Comparison of ENCODE assay signal across 24 cellular contexts in the genomic region with DNA sequence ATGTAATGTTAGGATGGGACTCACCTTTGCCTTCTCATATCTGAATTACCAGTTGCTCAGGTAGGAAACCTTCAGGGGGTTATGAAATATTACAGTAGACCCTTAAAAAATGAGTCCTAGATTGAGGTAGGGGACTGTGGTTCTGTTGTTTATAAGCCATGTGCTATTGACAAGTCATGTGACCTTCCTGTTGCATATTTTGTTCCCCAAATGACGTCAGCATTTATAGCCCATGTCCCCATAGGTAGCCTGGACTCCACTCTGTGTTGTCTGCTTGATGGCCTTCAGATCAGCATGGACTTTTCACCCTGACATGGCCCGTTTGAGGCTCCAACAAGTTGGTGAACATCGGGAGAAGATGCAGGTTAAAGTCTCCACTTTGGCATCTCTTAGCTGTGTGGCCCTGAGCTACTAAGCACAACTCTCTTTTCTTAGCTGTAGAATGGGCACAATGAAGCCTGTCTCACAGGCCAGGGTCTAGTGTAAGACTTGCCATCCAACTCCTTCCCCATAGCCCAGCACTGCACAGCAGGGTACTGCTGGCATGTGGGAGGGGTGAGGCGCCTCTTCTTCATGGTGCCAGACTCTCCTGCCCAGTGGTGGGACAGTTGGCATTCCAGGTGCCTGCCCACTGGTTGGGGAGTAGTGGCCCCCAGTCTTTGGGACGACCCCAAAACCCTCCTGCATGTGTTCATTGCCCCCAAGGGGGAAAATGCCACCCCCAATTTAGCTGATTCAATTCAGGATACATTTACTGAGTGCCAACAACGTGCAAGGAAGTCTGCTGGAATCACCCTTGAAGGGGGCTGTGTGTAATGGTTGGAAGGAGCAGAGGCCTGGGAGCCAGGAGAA. TPM values are rescaled to one million over a fixed set of nuclear protein-coding genes. Genes with fewer than 3 reads are reported as not detected.
"Had no signal": no experiment of that assay in that cellular context is flagged by ENCODE, and none has a peak within 500 bp of the region (broad histone marks: within the 10 kb centered on the region; RNA-seq: fewer than 3 reads in every experiment).

No MANE protein-coding gene starts in this region.

- H3K4me1 Mint-ChIP-seq: activated B cell treated with CpG ODN at 0.5 μM for 24 hours; activated CD4-positive, alpha-beta T cell treated with anti-CD3 and anti-CD28 coated beads for 36 hours; activated naive CD4-positive, alpha-beta T cell treated with anti-CD3 and anti-CD28 coated beads, Interleukin-2, amount 10 ng/mL, durations not matched to agents 7 days and 5 days had no signal

- H3K27me3 Mint-ChIP-seq: activated CD4-positive, alpha-beta T cell treated with anti-CD3 and anti-CD28 coated beads for 36 hours had no signal

- H3K36me3 ChIP-seq: esophagus squamous epithelium, gastrocnemius medialis, neutrophil had no signal

- H3K27me3 ChIP-seq: esophagus squamous epithelium, gastrocnemius medialis, neutrophil, testis had no signal

- H3K36me3 Mint-ChIP-seq: activated naive CD4-positive, alpha-beta T cell treated with anti-CD3 and anti-CD28 coated beads, Interleukin-2, amount 10 ng/mL, durations not matched to agents 7 days and 5 days; natural killer cell had no signal

- H3K27ac ChIP-seq: esophagus squamous epithelium, gastrocnemius medialis, neutrophil, parathyroid adenoma, testis had no signal

- H3K4me3 ChIP-seq: esophagus squamous epithelium, gastrocnemius medialis, testis had no signal

- ATAC-seq: activated CD4-positive, alpha-beta T cell treated with anti-CD3 and anti-CD28 coated beads for 36 hours; gastrocnemius medialis; natural killer cell; right cardiac atrium had no signal

- H3K9me3 Mint-ChIP-seq: activated B cell treated with CpG ODN at 0.5 μM for 24 hours; activated naive CD4-positive, alpha-beta T cell treated with anti-CD3 and anti-CD28 coated beads, Interleukin-2, amount 10 ng/mL, durations not matched to agents 7 days and 5 days; natural killer cell; T-helper 1 cell treated with Interleukin-12 subunit alpha and Interleukin-12 subunit beta and Interleukin-4 antibody, amounts not matched to agents 30 μg/mL and 1 μg/mL, for 36 hours had no signal

- H3K4me1 ChIP-seq: gastrocnemius medialis, parathyroid adenoma, testis had no signal

- H3K4me3 Mint-ChIP-seq: activated B cell treated with CpG ODN at 0.5 μM for 24 hours; activated CD4-positive, alpha-beta T cell treated with anti-CD3 and anti-CD28 coated beads for 36 hours; activated naive CD4-positive, alpha-beta T cell treated with anti-CD3 and anti-CD28 coated beads, Interleukin-2, amount 10 ng/mL, durations not matched to agents 7 days and 5 days; natural killer cell; T-helper 1 cell treated with Interleukin-12 subunit alpha and Interleukin-12 subunit beta and Interleukin-4 antibody, amounts not matched to agents 30 μg/mL and 1 μg/mL, for 36 hours had no signal

- H3K27ac Mint-ChIP-seq: activated B cell treated with CpG ODN at 0.5 μM for 24 hours; activated CD4-positive, alpha-beta T cell treated with anti-CD3 and anti-CD28 coated beads for 36 hours; activated naive CD4-positive, alpha-beta T cell treated with anti-CD3 and anti-CD28 coated beads, Interleukin-2, amount 10 ng/mL, durations not matched to agents 7 days and 5 days; natural killer cell; T-helper 1 cell treated with Interleukin-12 subunit alpha and Interleukin-12 subunit beta and Interleukin-4 antibody, amounts not matched to agents 30 μg/mL and 1 μg/mL, for 36 hours had no signal

- FAIRE-seq: endothelial cell of umbilical vein had no signal

- DNase-seq: activated B cell treated with CpG ODN at 0.5 μM for 24 hours; activated CD4-positive, alpha-beta T cell treated with anti-CD3 and anti-CD28 coated beads for 36 hours; activated CD4-positive, alpha-beta T cell treated with anti-CD3 and anti-CD28 coated beads, Interleukin-2, amount 50 U/mL, for 4 hours; activated effector memory CD4-positive, alpha-beta T cell treated with anti-CD3 and anti-CD28 coated beads, Interleukin-2, amount 50 U/mL, for 16 hours; activated naive CD4-positive, alpha-beta T cell treated with anti-CD3 and anti-CD28 coated beads, Interleukin-2, amount 10 ng/mL, durations not matched to agents 7 days and 5 days; activated T-cell treated with anti-CD3 and anti-CD28 coated beads for 4 hours; amygdala; dermis blood vessel endothelial cell; effector memory CD4-positive, alpha-beta T cell; esophagus squamous epithelium; gastrocnemius medialis; hypothalamus; midbrain; natural killer cell; right cardiac atrium; stimulated activated CD4-positive, alpha-beta T cell treated with anti-CD3 and anti-CD28 coated beads, Interleukin-12 subunit alpha, Interleukin-12 subunit beta, amount 100 ng/mL, for 4 hours; stimulated activated CD4-positive, alpha-beta T cell treated with anti-CD3 and anti-CD28 coated beads, Interleukin-4, amount 100 ng/mL, for 4 hours; testis; trophoblast cell had no signal

- H3K9me3 ChIP-seq: esophagus squamous epithelium, gastrocnemius medialis, neutrophil, testis had no signal

- H3K9ac ChIP-seq: parathyroid adenoma had no signal

RNA-seq across cellular contexts. Expression of gene TTC22, which starts 36.1 kb away (rescaled TPM):
- total RNA-seq: endothelial cell of umbilical vein, pulmonary artery endothelial cell had no signal
- polyA plus RNA-seq: endothelial cell of umbilical vein had no signal
